19 cellular contexts compared by ENCODE assay signal in the genomic region with DNA sequence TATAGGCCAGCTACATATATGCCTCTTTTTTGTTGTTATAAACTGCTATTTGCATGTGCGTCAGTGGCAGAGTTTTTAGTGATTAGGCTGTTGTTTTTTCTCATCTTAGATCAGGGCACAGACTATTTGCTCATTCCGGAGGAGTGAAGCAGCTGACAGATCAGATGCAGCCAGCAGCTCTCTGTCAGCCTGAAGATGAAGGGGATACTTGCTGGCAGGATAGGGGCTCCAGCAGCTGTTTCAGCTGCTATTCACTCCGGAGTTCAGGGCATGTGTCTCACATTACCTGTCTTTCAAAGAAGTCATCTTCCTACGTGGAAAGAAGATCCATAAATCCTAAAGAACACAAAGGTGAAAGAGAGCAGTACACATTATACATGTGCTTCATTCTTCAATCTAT.
A peak's percentile ranks its signal among the peaks of the same experiment; 100 is the strongest.
DNase-seq lines count a peak whose midpoint lies in the region; ATAC-seq, FAIRE-seq and TF ChIP-seq lines count a peak whose summit lies in the region.
"Had no signal": no experiment of that assay in that cellular context is flagged by ENCODE, and none has a peak within 500 bp of the region (broad histone marks: within the 10 kb centered on the region; RNA-seq: fewer than 3 reads in every experiment).

No MANE protein-coding gene starts in this region.

- no peak for TF ChIP-seq POLR2A in breast epithelium (IDR thresholded peaks at IDR 0.05)

- H2AFZ ChIP-seq in Karpas-422 (ENCODE audit: low read length): peak overlapping the region; percentile 79
- H2AFZ ChIP-seq in astrocyte (ENCODE audit: low read depth, low read length): peak overlapping the region; percentile 48
- no peak overlapping the region for H2AFZ ChIP-seq in neural cell (ENCODE audit: low read depth, low read length)

- H3K79me2 ChIP-seq in Karpas-422 (ENCODE audit: low read length) (no peaks in the 10 kb centered on the region), astrocyte (ENCODE audit: insufficient read depth, low read length) (no peaks in the 10 kb centered on the region), neural cell (replicated peaks; ENCODE audit: insufficient read depth, low read length) (no peaks in the 10 kb centered on the region)

- H3K4me3 ChIP-seq in Karpas-422 (ENCODE audit: low read length) (no peak overlapping the region), astrocyte (ENCODE audit: insufficient read depth, low read depth, low read length) (no peak overlapping the region), neural cell (ENCODE audit: low read length) (no peak overlapping the region), breast epithelium (no peak overlapping the region), left lung (no peak overlapping the region)
- H3K4me3 ChIP-seq: SJSA1 had no signal

- H3K4me3 Mint-ChIP-seq in astrocyte (ENCODE audit: unreplicated experiment) (no peak overlapping the region), progenitor cell of endocrine pancreas (ENCODE audit: low read depth) (no peak overlapping the region)
- H3K4me3 Mint-ChIP-seq: CD14-positive monocyte had no signal

- H3K27ac Mint-ChIP-seq in astrocyte (ENCODE audit: unreplicated experiment): no peak overlapping the region
- no peak overlapping the region for H3K27ac Mint-ChIP-seq in progenitor cell of endocrine pancreas
- H3K27ac Mint-ChIP-seq: CD14-positive monocyte had no signal

- no peaks in the 10 kb centered on the region for H3K4me1 Mint-ChIP-seq in astrocyte (ENCODE audit: low read depth, unreplicated experiment)
- H3K4me1 Mint-ChIP-seq in progenitor cell of endocrine pancreas (ENCODE audit: low read depth): peaks cover 4% of the 10 kb centered on the region
- H3K4me1 Mint-ChIP-seq: CD14-positive monocyte had no signal

- H4K20me1 ChIP-seq in Karpas-422 (ENCODE audit: insufficient read depth, low read depth, low read length) (no peaks in the 10 kb centered on the region), astrocyte (ENCODE audit: insufficient read depth, low read length) (no peaks in the 10 kb centered on the region), neural cell (ENCODE audit: insufficient read depth) (no peaks in the 10 kb centered on the region)

- no peak for TF ChIP-seq RAD21 in neural cell (conservative IDR thresholded peaks at IDR 0.05)

- no peak for FAIRE-seq in astrocyte (lab: Jason Lieb, UNC)
- FAIRE-seq: GM12891 had no signal

- peaks cover 7% of the 10 kb centered on the region for H3K4me1 ChIP-seq in Karpas-422 (ENCODE audit: low read length)
- no peaks in the 10 kb centered on the region for H3K4me1 ChIP-seq in astrocyte (ENCODE audit: insufficient read depth, low read length)
- no peaks in the 10 kb centered on the region for H3K4me1 ChIP-seq in breast epithelium
- H3K4me1 ChIP-seq in left lung: no peaks in the 10 kb centered on the region
- H3K4me1 ChIP-seq: SJSA1 had no signal

- no peak for TF ChIP-seq CTCF in astrocyte (IDR thresholded peaks at IDR 0.05; ENCODE audit: insufficient read depth, low read depth, low read length)
- no peak for TF ChIP-seq CTCF in neural cell (IDR thresholded peaks at IDR 0.05; ENCODE audit: poor library complexity, severe bottlenecking)
- no peak for TF ChIP-seq CTCF in breast epithelium (IDR thresholded peaks at IDR 0.05)
- no peak for TF ChIP-seq CTCF in progenitor cell of endocrine pancreas (IDR thresholded peaks at IDR 0.05; ENCODE audit: unreplicated experiment)
- no peak for TF ChIP-seq CTCF in left lung (IDR thresholded peaks at IDR 0.05)

- no peak for ATAC-seq in left lung

- H3K9me2 ChIP-seq in Karpas-422 (replicated peaks; ENCODE audit: insufficient read depth, low read length) (no peaks in the 10 kb centered on the region), neural cell (ENCODE audit: insufficient read depth, low read length) (no peaks in the 10 kb centered on the region)

- H3K4me2 ChIP-seq in Karpas-422 (ENCODE audit: low read depth, low read length, poor library complexity, severe bottlenecking): no peak overlapping the region
- no peak overlapping the region for H3K4me2 ChIP-seq in astrocyte (ENCODE audit: low read length)
- no peak overlapping the region for H3K4me2 ChIP-seq in neural cell (ENCODE audit: low read length)
- H3K4me2 ChIP-seq: KMS-11 had no signal

- DNase-seq in Ammon's horn (ENCODE audit: low spot score) (peak; percentile 18), Karpas-422 (no peak), astrocyte (ENCODE audit: low read depth) (no peak), breast epithelium (ENCODE audit: low spot score in 2 of 2) (no peak), progenitor cell of endocrine pancreas (ENCODE audit: low spot score, unreplicated experiment) (no peak), left lung (no peak)
- no peak for DNase-seq in effector CD8-positive, alpha-beta T cell (lab: John Stamatoyannopoulos, UW)
- DNase-seq: COR-L47; DMS53; MM.1S; NCI-H1930; NCI-H510A treated with DMSO at 0.1 percent for 48 hours; NK-92 treated with Interleukin-12 subunit alpha and Interleukin-12 subunit beta, amount 100 ng/mL, for 24 hours had no signal

- peak; percentile 18 for TF ChIP-seq EP300 in neural cell (conservative IDR thresholded peaks at IDR 0.05; ENCODE audit: poor library complexity, severe bottlenecking)

- no peak overlapping the region for H3K27ac ChIP-seq in Karpas-422 (ENCODE audit: low read length)
- H3K27ac ChIP-seq in astrocyte (ENCODE audit: low read depth, low read length): no peak overlapping the region
- no peak overlapping the region for H3K27ac ChIP-seq in neural cell (ENCODE audit: low read length)
- H3K27ac ChIP-seq in breast epithelium: no peak overlapping the region
- H3K27ac ChIP-seq in left lung: no peak overlapping the region
- H3K27ac ChIP-seq: KMS-11, RWPE1, SJSA1 had no signal

- H3K36me3 ChIP-seq in Karpas-422 (ENCODE audit: insufficient read depth, low read length) (no peaks in the 10 kb centered on the region), astrocyte (ENCODE audit: insufficient read depth, low read length) (no peaks in the 10 kb centered on the region), neural cell (ENCODE audit: insufficient read depth, low read length) (no peaks in the 10 kb centered on the region), breast epithelium (no peaks in the 10 kb centered on the region), left lung (no peaks in the 10 kb centered on the region)
- H3K36me3 ChIP-seq: SJSA1 had no signal

- H3K36me3 Mint-ChIP-seq in astrocyte (ENCODE audit: low read depth, unreplicated experiment): no peaks in the 10 kb centered on the region
- no peaks in the 10 kb centered on the region for H3K36me3 Mint-ChIP-seq in progenitor cell of endocrine pancreas (ENCODE audit: insufficient read depth)
- H3K36me3 Mint-ChIP-seq: CD14-positive monocyte had no signal

- H3K9me3 ChIP-seq in Karpas-422 (ENCODE audit: low read length) (no peaks in the 10 kb centered on the region), astrocyte (ENCODE audit: insufficient read depth, low read depth, low read length) (no peaks in the 10 kb centered on the region), neural cell (ENCODE audit: low read length) (no peaks in the 10 kb centered on the region), breast epithelium (no peaks in the 10 kb centered on the region), left lung (peaks cover 0 to 2% of the 10 kb centered on the region in 2 donors)
- H3K9me3 ChIP-seq: SJSA1 had no signal

- H3F3A ChIP-seq in neural cell (ENCODE audit: insufficient read depth, low read length, poor library complexity, severe bottlenecking): no peaks in the 10 kb centered on the region

- peaks cover 3% of the 10 kb centered on the region for H3K27me3 Mint-ChIP-seq in astrocyte (ENCODE audit: low read depth, unreplicated experiment)
- H3K27me3 Mint-ChIP-seq in progenitor cell of endocrine pancreas: no peaks in the 10 kb centered on the region

- H3K27me3 ChIP-seq in Karpas-422 (ENCODE audit: low read length): no peaks in the 10 kb centered on the region
- H3K27me3 ChIP-seq in astrocyte (ENCODE audit: insufficient read depth, low read length): no peaks in the 10 kb centered on the region
- no peaks in the 10 kb centered on the region for H3K27me3 ChIP-seq in neural cell (ENCODE audit: insufficient read depth, low read depth, low read length)
- no peaks in the 10 kb centered on the region for H3K27me3 ChIP-seq in breast epithelium
- H3K27me3 ChIP-seq in left lung: no peaks in the 10 kb centered on the region
- H3K27me3 ChIP-seq: SJSA1 had no signal

- no peaks in the 10 kb centered on the region for H3K9me3 Mint-ChIP-seq in astrocyte (ENCODE audit: unreplicated experiment)
- no peaks in the 10 kb centered on the region for H3K9me3 Mint-ChIP-seq in progenitor cell of endocrine pancreas (ENCODE audit: low read depth)
- H3K9me3 Mint-ChIP-seq: CD14-positive monocyte had no signal

- intact Hi-C loops in breast epithelium (cut with DNase I; ENCODE audit: low total_unique reads): no loop called here
- intact Hi-C loops in left lung (cut with DNase I): no loop called here

- H3K9ac ChIP-seq in Karpas-422 (ENCODE audit: low read length) (no peak overlapping the region), astrocyte (ENCODE audit: low read length) (no peak overlapping the region), neural cell (ENCODE audit: low read length) (no peak overlapping the region)
- H3K9ac ChIP-seq: KMS-11 had no signal

TF ChIP-seq in neural cell, 6 proteins besides CTCF, POLR2A, EP300 and RAD21 (continues in another document):
- TF ChIP-seq, protein P1, sequence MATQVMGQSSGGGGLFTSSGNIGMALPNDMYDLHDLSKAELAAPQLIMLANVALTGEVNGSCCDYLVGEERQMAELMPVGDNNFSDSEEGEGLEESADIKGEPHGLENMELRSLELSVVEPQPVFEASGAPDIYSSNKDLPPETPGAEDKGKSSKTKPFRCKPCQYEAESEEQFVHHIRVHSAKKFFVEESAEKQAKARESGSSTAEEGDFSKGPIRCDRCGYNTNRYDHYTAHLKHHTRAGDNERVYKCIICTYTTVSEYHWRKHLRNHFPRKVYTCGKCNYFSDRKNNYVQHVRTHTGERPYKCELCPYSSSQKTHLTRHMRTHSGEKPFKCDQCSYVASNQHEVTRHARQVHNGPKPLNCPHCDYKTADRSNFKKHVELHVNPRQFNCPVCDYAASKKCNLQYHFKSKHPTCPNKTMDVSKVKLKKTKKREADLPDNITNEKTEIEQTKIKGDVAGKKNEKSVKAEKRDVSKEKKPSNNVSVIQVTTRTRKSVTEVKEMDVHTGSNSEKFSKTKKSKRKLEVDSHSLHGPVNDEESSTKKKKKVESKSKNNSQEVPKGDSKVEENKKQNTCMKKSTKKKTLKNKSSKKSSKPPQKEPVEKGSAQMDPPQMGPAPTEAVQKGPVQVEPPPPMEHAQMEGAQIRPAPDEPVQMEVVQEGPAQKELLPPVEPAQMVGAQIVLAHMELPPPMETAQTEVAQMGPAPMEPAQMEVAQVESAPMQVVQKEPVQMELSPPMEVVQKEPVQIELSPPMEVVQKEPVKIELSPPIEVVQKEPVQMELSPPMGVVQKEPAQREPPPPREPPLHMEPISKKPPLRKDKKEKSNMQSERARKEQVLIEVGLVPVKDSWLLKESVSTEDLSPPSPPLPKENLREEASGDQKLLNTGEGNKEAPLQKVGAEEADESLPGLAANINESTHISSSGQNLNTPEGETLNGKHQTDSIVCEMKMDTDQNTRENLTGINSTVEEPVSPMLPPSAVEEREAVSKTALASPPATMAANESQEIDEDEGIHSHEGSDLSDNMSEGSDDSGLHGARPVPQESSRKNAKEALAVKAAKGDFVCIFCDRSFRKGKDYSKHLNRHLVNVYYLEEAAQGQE (IDR thresholded peaks at IDR 0.05; ENCODE audit: borderline replicate concordance): no peak
- no peak for TF ChIP-seq EZH2 (IDR thresholded peaks at IDR 0.05; ENCODE audit: borderline replicate concordance, insufficient read depth, low read length, poor library complexity, severe bottlenecking)
